In the genomic region with DNA sequence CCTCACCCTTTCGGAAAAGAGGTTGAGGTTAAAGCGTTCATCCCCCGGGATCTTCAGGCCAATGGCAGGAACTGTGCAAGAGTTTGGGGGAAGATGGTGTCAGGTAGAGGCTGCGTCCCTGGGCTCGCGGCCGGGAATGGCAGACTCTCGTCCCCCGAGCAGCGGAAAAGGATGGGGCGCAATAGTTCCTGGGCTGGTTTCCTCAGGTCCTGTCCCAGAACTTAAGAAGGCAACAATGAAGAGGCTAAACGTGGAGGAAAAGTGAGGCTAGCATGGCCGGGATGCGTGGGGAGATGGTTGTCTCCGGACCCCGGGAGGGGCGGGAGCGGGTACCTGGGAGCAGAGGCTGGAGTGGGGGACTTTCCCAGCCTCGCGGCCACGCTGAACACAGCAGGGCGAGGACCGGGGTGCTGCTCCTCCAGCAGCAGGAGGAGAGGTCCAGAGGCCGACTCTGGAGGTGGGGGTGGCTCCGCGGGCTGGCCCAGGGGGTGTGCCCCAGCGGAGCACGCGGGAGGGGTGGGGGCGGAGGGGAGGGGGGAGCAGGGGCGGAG, we compare ENCODE assay signal across 8 cellular contexts. TPM values are rescaled to one million over a fixed set of nuclear protein-coding genes. Genes with fewer than 3 reads are reported as not detected.
DNase-seq lines count a peak whose midpoint lies in the region; ATAC-seq, FAIRE-seq and TF ChIP-seq lines count a peak whose summit lies in the region.

No MANE protein-coding gene starts in this region.

- ATAC-seq in GM21423 (IDR thresholded peaks at IDR 0.05; ENCODE audit: unreplicated experiment) (peak; percentile 3), T-cell (replicated peaks in 1 of 4) (peak in 3 of 4 experiments; percentile 3 to 39 (median 10)), GM21515 (IDR thresholded peaks at IDR 0.05; ENCODE audit: unreplicated experiment) (no peak), GM21786 (IDR thresholded peaks at IDR 0.05; ENCODE audit: unreplicated experiment) (no peak)

- H3K4me3 ChIP-seq in ACC112 (ENCODE audit: low read depth, low read length): peak overlapping the region; percentile 78
- peak overlapping the region; percentile 50 for H3K4me3 ChIP-seq in fibroblast of the aortic adventitia (ENCODE audit: low read depth, low read length)
- peak overlapping the region; percentile 85 to 90 for H3K4me3 ChIP-seq in neutrophil (ENCODE audit: low read depth in 1 of 2, low read length in 1 of 2)

- no peaks in the 10 kb centered on the region for H3K36me3 Mint-ChIP-seq in T-cell

- no peak for TF ChIP-seq CTCF in fibroblast of the aortic adventitia (IDR thresholded peaks at IDR 0.05; ENCODE audit: insufficient read depth, low read length)
- no peak for TF ChIP-seq CTCF in neutrophil (IDR thresholded peaks at IDR 0.05)
- TF ChIP-seq CTCF in D721Med (IDR thresholded peaks at IDR 0.05; ENCODE audit: insufficient read depth, missing control alignments): no peak

- peaks cover 12% of the 10 kb centered on the region in 2 donors for H3K27me3 Mint-ChIP-seq in T-cell

- peak overlapping the region; percentile 79 to 94 (median 87) for H3K4me3 Mint-ChIP-seq in T-cell

- H3K27me3 ChIP-seq in ACC112 (ENCODE audit: insufficient read depth, low read length) (peaks cover 31% of the 10 kb centered on the region), neutrophil (no peaks in the 10 kb centered on the region)

- H3K9me3 ChIP-seq in neutrophil: no peaks in the 10 kb centered on the region

- peak overlapping the region; percentile 49 to 89 for H3K27ac Mint-ChIP-seq in T-cell

- CTCF ChIA-PET in T-cell (lab: Charles Lee): no interaction called here

- peak in 1 of 34 experiments; percentile 14 for DNase-seq in T-cell
- DNase-seq in fibroblast of the aortic adventitia (ENCODE audit: low read depth): no peak
- no peak for DNase-seq in D721Med (ENCODE audit: insufficient read length, low spot score)

- no peaks in the 10 kb centered on the region for H3K4me1 ChIP-seq in ACC112 (ENCODE audit: control insufficient read depth, insufficient read depth, low read length, unreplicated experiment)
- peaks cover 38 to 40% of the 10 kb centered on the region in 2 experiments for H3K4me1 ChIP-seq in neutrophil (ENCODE audit: control insufficient read depth in 1 of 2, insufficient read depth in 1 of 2, low read depth in 1 of 2, low read length in 1 of 2)

- POLR2A ChIA-PET in T-cell (lab: Charles Lee): interaction anchor here in 1 of 2 donors (0.6 kb wide), 1 partner anchor 74 kb away, joined by 6 read pairs; no protein-coding TSS in a partner anchor

- H3K9me3 Mint-ChIP-seq in T-cell: no peaks in the 10 kb centered on the region

- no peaks in the 10 kb centered on the region for H3K79me2 ChIP-seq in ACC112 (ENCODE audit: control insufficient read depth, insufficient read depth, low read length, unreplicated experiment)

- no peak for FAIRE-seq in D721Med (lab: Jason Lieb, UNC)

- H2AFZ ChIP-seq in ACC112 (ENCODE audit: low read length, unreplicated experiment): peak overlapping the region; percentile 90

- H3K27ac ChIP-seq in ACC112 (ENCODE audit: low read depth, low read length) (no peak overlapping the region), neutrophil (peak overlapping the region; percentile 82)

- H3K36me3 ChIP-seq in ACC112 (ENCODE audit: insufficient read depth, low read length): no peaks in the 10 kb centered on the region
- H3K36me3 ChIP-seq in neutrophil: no peaks in the 10 kb centered on the region

- H3K4me1 Mint-ChIP-seq in T-cell: peaks cover 32 to 44% (median 36%) of the 10 kb centered on the region in 3 donors

RNA-seq across cellular contexts. Expression of a gene that starts 0.9 kb away (rescaled TPM):
- total RNA-seq in T-cell: 10 to 100 TPM in 1 of 5 donors, 1 to 10 TPM in 4; 2.2 to 12.7 (median 6.6) TPM
- not detected in 2 replicates for total RNA-seq in fibroblast of the aortic adventitia (ENCODE audit: low replicate concordance)

RNA-seq across cellular contexts. Expression of a gene that starts 28.1 kb away (rescaled TPM):
- total RNA-seq in T-cell: under 1 TPM; 0.20 to 0.92 (median 0.53) TPM
- 0.09 and 1.6 TPM in 2 replicates for total RNA-seq in fibroblast of the aortic adventitia (ENCODE audit: low replicate concordance)

Comparison
In these comparisons a context has a peak if more than half of its experiments do, and no peak if none do; other contexts are left out.
1. ATAC-seq: peak in GM21423 (single experiment) and T-cell (3 of 4); none in GM21515 (single experiment) and GM21786 (single experiment).
2. Peak in every context shown above with its lines, with median percentiles within 50 percentile points of each other: H3K4me3 ChIP-seq.